19 cellular contexts compared by ENCODE assay signal in the genomic region with DNA sequence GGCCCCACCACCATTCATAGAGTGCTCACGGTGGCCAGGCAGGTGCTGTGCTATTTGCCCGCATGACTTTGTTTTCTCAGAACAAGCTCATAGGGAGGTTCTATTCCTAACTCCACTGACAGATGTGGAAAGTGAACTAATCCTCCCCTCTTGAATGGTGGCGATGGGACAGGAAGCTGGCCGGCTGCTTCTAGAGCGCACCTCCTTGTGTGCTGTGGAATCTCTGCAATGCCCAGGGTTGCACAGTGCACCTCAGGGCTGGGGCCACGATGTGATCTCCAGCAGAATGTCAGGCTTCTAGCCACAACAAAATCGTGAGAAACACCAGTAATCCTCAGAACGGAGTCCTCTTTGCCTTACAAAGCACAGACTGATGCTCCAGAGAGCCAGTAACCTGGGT. TPM values are rescaled to one million over a fixed set of nuclear protein-coding genes. Genes with fewer than 3 reads are reported as not detected.
DNase-seq lines count a peak whose midpoint lies in the region; ATAC-seq, FAIRE-seq and TF ChIP-seq lines count a peak whose summit lies in the region.
"Had no signal": no experiment of that assay in that cellular context is flagged by ENCODE, and none has a peak within 500 bp of the region (broad histone marks: within the 10 kb centered on the region; RNA-seq: fewer than 3 reads in every experiment).

No MANE protein-coding gene starts in this region.

- TF ChIP-seq CTCF in C4-2B (conservative IDR thresholded peaks at IDR 0.05) (no peak), H1 (IDR thresholded peaks at IDR 0.05; ENCODE audit: control extremely low read depth in 1 of 3, insufficient read depth in 1 of 3, low read depth in 1 of 3, low read length in 3 of 3) (no peak), mesothelial cell of epicardium (IDR thresholded peaks at IDR 0.05; ENCODE audit: unreplicated experiment) (no peak)

- DNase-seq in NCI-H524 (lab: John Stamatoyannopoulos, UW) (peak; percentile 24 to 72), H1 (ENCODE audit: low read depth in 1 of 2, low spot score in 2 of 2) (no peak), mesothelial cell of epicardium (ENCODE audit: low spot score in 2 of 2, unreplicated experiment in 2 of 2) (no peak), HuH-7.5 (ENCODE audit: low spot score) (no peak), immature natural killer cell (no peak)
- DNase-seq in effector CD8-positive, alpha-beta T cell (lab: John Stamatoyannopoulos, UW), result no peak
- DNase-seq: CD4-positive, CD25-positive, alpha-beta regulatory T cell; GDM1; H7; KBM-7; NCI-H1436; NCI-H446; OCI-M1; SHP77 had no signal

- H2BK15ac ChIP-seq in H1 (ENCODE audit: low read length), result peak overlapping the region; percentile 65; the same call in 1 of the 2 replicates

- H3K4me2 ChIP-seq in H1 (ENCODE audit: insufficient read depth in 1 of 2, low read depth in 2 of 2, low read length in 2 of 2), result no peak overlapping the region

- H3K27ac Mint-ChIP-seq in mesothelial cell of epicardium (peak overlapping the region; percentile 52), immature natural killer cell (no peak overlapping the region)
- H3K27ac Mint-ChIP-seq: B cell; CD4-positive, CD25-positive, alpha-beta regulatory T cell had no signal

- no peaks in the 10 kb centered on the region for H3K79me1 ChIP-seq in H1 (ENCODE audit: low read depth, low read length)

- H2AK5ac ChIP-seq in H1 (ENCODE audit: low read depth, low read length), result no peak overlapping the region

- H3K4me3 Mint-ChIP-seq in mesothelial cell of epicardium, result no peak overlapping the region
- no peak overlapping the region for H3K4me3 Mint-ChIP-seq in immature natural killer cell
- H3K4me3 Mint-ChIP-seq: B cell; CD4-positive, CD25-positive, alpha-beta regulatory T cell had no signal

- H3K18ac ChIP-seq in H1 (ENCODE audit: extremely low read depth, low read length), result no peak overlapping the region

- CTCF ChIA-PET in H1 (lab: Charles Lee; ENCODE audit: partially characterized antibody), result interaction anchor here (0.6 to 2.4 kb wide), 14 partner anchors 9 to 229 kb away, joined by 3 to 10 read pairs (median 4); no protein-coding TSS in a partner anchor

- 84% methylated on average over 8 of the region's 8 CpGs; no CpG with 5 or more reads in 1 of the 2 experiments for WGBS in H1 (ENCODE audit: extremely low coverage in 1 of 2, insufficient coverage in 1 of 2, insufficient read length in 1 of 2, insufficient replicate concordance in 2 of 2, low coverage in 1 of 2, low lambda C conversion rate in 2 of 2, missing lambda C conversion rate in 1 of 2), 2 experiments

- H2AFZ ChIP-seq in H1 (ENCODE audit: low read length), result peak overlapping the region; percentile 82

- ATAC-seq in HG03095 (IDR thresholded peaks at IDR 0.05; ENCODE audit: unreplicated experiment), result no peak

- POLR2A ChIA-PET in H1 (lab: Charles Lee; ENCODE audit: partially characterized antibody), result interaction anchor here (0.6 to 1.5 kb wide), 2 partner anchors 11 to 62 kb away, joined by 3 to 4 read pairs; no protein-coding TSS in a partner anchor

- H3K9me3 Mint-ChIP-seq in mesothelial cell of epicardium (no peaks in the 10 kb centered on the region), immature natural killer cell (no peaks in the 10 kb centered on the region)

- no peak for FAIRE-seq in H1 (lab: Jason Lieb, UNC)
- FAIRE-seq: HTR-8/SVneo had no signal

- no peak for TF ChIP-seq RAD21 in H1 (IDR thresholded peaks at IDR 0.05 in 1 of 2, conservative IDR thresholded peaks at IDR 0.05 in 1 of 2; ENCODE audit: low read depth in 2 of 2, low read length in 2 of 2)

- no peak overlapping the region for H3K14ac ChIP-seq in H1 (ENCODE audit: insufficient read length)

- H2BK12ac ChIP-seq in H1 (ENCODE audit: low read depth, low read length), result peak overlapping the region; percentile 92; the same call in 1 of the 2 replicates

- H3K27me3 ChIP-seq in H1 (replicated peaks in 1 of 4; ENCODE audit: control insufficient read depth in 3 of 4, extremely low read depth in 1 of 4, insufficient read depth in 3 of 4, low read length in 3 of 4), result peaks cover 0 to 1% (median 0%) of the 10 kb centered on the region in 4 experiments; a peak in 1 of 7 replicates

- peaks cover 0 to 8% (median 6%) of the 10 kb centered on the region in 4 experiments; a peak in 4 of 7 replicates for H3K4me1 ChIP-seq in H1 (replicated peaks in 1 of 4; ENCODE audit: control insufficient read depth in 3 of 4, insufficient read depth in 4 of 4, low read length in 3 of 4)

- H3K27ac ChIP-seq in C4-2B, result peak overlapping the region; percentile 20
- H3K27ac ChIP-seq in H1 (ENCODE audit: low read depth, low read length), result no peak overlapping the region
- H3K27ac ChIP-seq: SK-N-MC had no signal

- no peaks in the 10 kb centered on the region for H4K20me1 ChIP-seq in H1 (replicated peaks in 1 of 2; ENCODE audit: control insufficient read depth in 1 of 2, insufficient read depth in 2 of 2, low read length in 2 of 2)

- H4K5ac ChIP-seq in H1 (ENCODE audit: insufficient read length, low read depth, low read length), result no peak overlapping the region

- H3K9ac ChIP-seq in H1 (replicated peaks in 1 of 4; ENCODE audit: extremely low read depth in 1 of 4, low read depth in 3 of 4, low read length in 3 of 4), result no peak overlapping the region

- no peak for TF ChIP-seq EP300 in H1 (IDR thresholded peaks at IDR 0.05; ENCODE audit: borderline replicate concordance in 1 of 2, low read depth in 2 of 2, low read length in 2 of 2)

- H3K36me3 Mint-ChIP-seq in mesothelial cell of epicardium (no peaks in the 10 kb centered on the region), immature natural killer cell (no peaks in the 10 kb centered on the region)
- H3K36me3 Mint-ChIP-seq: CD4-positive, CD25-positive, alpha-beta regulatory T cell had no signal

- H3K4me1 Mint-ChIP-seq in mesothelial cell of epicardium (peaks cover 39% of the 10 kb centered on the region), immature natural killer cell (no peaks in the 10 kb centered on the region)
- H3K4me1 Mint-ChIP-seq: B cell; CD4-positive, CD25-positive, alpha-beta regulatory T cell had no signal

- no peaks in the 10 kb centered on the region for H3K79me2 ChIP-seq in H1 (ENCODE audit: control insufficient read depth in 1 of 2, insufficient read depth in 2 of 2, low read length in 2 of 2)

- no peak for TF ChIP-seq POLR2A in H1 (IDR thresholded peaks at IDR 0.05; ENCODE audit: control extremely low read depth in 1 of 2, low read depth in 2 of 2, low read length in 2 of 2)

- H3K9me3 ChIP-seq in H1 (ENCODE audit: insufficient read depth in 2 of 2, low read depth in 1 of 2, low read length in 1 of 2), result no peaks in the 10 kb centered on the region

- H3K23ac ChIP-seq in H1 (ENCODE audit: insufficient read length), result no peak overlapping the region

- H2BK120ac ChIP-seq in H1 (replicated peaks; ENCODE audit: low read depth, low read length), result no peak overlapping the region

- H3K27me3 Mint-ChIP-seq in mesothelial cell of epicardium (ENCODE audit: low read depth) (no peaks in the 10 kb centered on the region), immature natural killer cell (ENCODE audit: low read depth in 3 of 3) (peaks cover 1 to 10% (median 6%) of the 10 kb centered on the region in 3 donors)

- H4K91ac ChIP-seq in H1 (replicated peaks; ENCODE audit: insufficient read length, low read length), result no peak overlapping the region

- no peak overlapping the region for H3K56ac ChIP-seq in H1 (replicated peaks; ENCODE audit: insufficient read length, low read depth, low read length)

- no peak overlapping the region for H2BK20ac ChIP-seq in H1 (ENCODE audit: low read length)

- no peak overlapping the region for H3K4ac ChIP-seq in H1 (replicated peaks; ENCODE audit: insufficient read length, low read depth, low read length)

- H3K36me3 ChIP-seq in H1 (ENCODE audit: control insufficient read depth in 2 of 4, insufficient read depth in 4 of 4, low read length in 3 of 4), result no peaks in the 10 kb centered on the region

- H2BK5ac ChIP-seq in H1 (ENCODE audit: low read depth, low read length), result no peak overlapping the region

- H4K8ac ChIP-seq in H1 (ENCODE audit: extremely low read depth, insufficient read depth, low read length), result no peak overlapping the region

- H3K4me3 ChIP-seq in H1 (ENCODE audit: extremely low read depth in 1 of 4, insufficient read depth in 2 of 4, low read depth in 3 of 4, low read length in 4 of 4), result no peak overlapping the region
- H3K4me3 ChIP-seq: SK-N-MC had no signal

- peaks cover 2% of the 10 kb centered on the region; the same call in 1 of the 2 replicates for H3K23me2 ChIP-seq in H1 (ENCODE audit: low read depth, low read length)

TF ChIP-seq in H1, 55 proteins besides CTCF, POLR2A, EP300 and RAD21 (continues in another document):
- no peak for TF ChIP-seq CTBP2 (IDR thresholded peaks at IDR 0.05; ENCODE audit: borderline replicate concordance, insufficient read depth, insufficient read length, low read length)
- no peak for TF ChIP-seq TAF7 (optimal IDR thresholded peaks at IDR 0.05; ENCODE audit: borderline replicate concordance, low read depth, low read length)
- no peak for TF ChIP-seq PHF8 (conservative IDR thresholded peaks at IDR 0.05; ENCODE audit: low read depth, low read length)
- TF ChIP-seq HDAC6 (IDR thresholded peaks at IDR 0.05; ENCODE audit: low read depth, low read length), result no peak
- no peak for TF ChIP-seq TBP (IDR thresholded peaks at IDR 0.05; ENCODE audit: low read depth, low read length)
- no peak for TF ChIP-seq RFX5 (IDR thresholded peaks at IDR 0.05; ENCODE audit: borderline replicate concordance, low read depth, low read length)
- no peak for TF ChIP-seq SP2 (IDR thresholded peaks at IDR 0.05; ENCODE audit: low read length)
- TF ChIP-seq RNF2 (IDR thresholded peaks at IDR 0.05; ENCODE audit: borderline replicate concordance, low read depth, low read length, missing control alignments, poor library complexity, severe bottlenecking), result no peak
- no peak for TF ChIP-seq POLR2AphosphoS5 (IDR thresholded peaks at IDR 0.05; ENCODE audit: low read depth, low read length)

RNA-seq across cellular contexts. Expression of a gene that starts 53.8 kb away (rescaled TPM):
- 37.1 and 38.4 TPM in 2 replicates for total RNA-seq in H1 (2021; fragmentation: NEBNext Ultra II Directional; extraction: Animal tissue kit (Norgen Biotek cat#: 25700))
- polyA plus RNA-seq in H1 (2011; rRNA removed) (9.9 and 15.8 TPM in 2 replicates), immature natural killer cell (under 1 TPM in 2 of 3 donors, not detected in 1; 0.14 to 0.21 TPM)
- 10.2 TPM for polyA plus RNA-seq in H1 (2011; cell fraction: cytosol; rRNA removed)
- 28.3 TPM for polyA plus RNA-seq in H1 (2011; cell fraction: nucleus; rRNA removed)
- polyA plus RNA-seq in H1 (2012, experiment 1 of 2), result 15.4 to 22.2 TPM (median 19.8 TPM) in 4 replicates
- 11.3 TPM for polyA plus RNA-seq in H1 (2012, experiment 2 of 2)
- polyA plus RNA-seq in H1 (2013, experiment 1 of 2), result 26.5 TPM
- polyA plus RNA-seq in H1 (2013, experiment 2 of 2), result 28.3 TPM
- 19.6 and 26.4 TPM in 2 replicates for polyA minus RNA-seq in H1 (2011; rRNA and poly(A)+ RNA removed)
- polyA minus RNA-seq in H1 (2011; cell fraction: cytosol; rRNA and poly(A)+ RNA removed), result 18.3 TPM
- 33.0 TPM for polyA minus RNA-seq in H1 (2011; cell fraction: nucleus; rRNA and poly(A)+ RNA removed)
- total RNA-seq in mesothelial cell of epicardium, result 24.3 to 25.0 TPM (median 24.5 TPM) in 3 replicates

Comparison
In these comparisons a context has a peak if more than half of its experiments do, and no peak if none do; other contexts are left out.
1. DNase-seq: peak in NCI-H524 (2 of 2); none in H1 (0 of 2), mesothelial cell of epicardium (0 of 2), HuH-7.5 (single experiment), immature natural killer cell (0 of 3) and effector CD8-positive, alpha-beta T cell (single experiment).